ENCODE assay signal across 3 cellular contexts in the genomic region with DNA sequence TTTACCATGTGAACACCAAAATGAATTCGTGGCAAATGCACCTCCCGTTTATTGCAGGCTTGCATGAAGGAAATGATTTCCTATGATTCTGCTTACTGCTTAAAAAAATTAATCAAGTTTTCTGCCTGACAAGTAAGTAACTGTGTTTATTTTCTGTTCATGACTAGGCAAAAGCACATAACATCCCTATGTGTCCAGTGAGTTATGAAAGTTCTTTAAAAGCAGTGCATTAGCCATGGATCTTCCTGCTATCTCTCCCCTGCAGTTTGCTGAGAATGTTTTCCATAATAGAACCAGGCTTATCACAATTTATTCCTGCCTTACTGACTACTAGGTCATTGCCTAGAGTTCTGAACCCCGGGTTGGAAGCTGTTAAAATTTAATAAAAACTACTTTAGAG.
TF ChIP-seq lines count a peak whose summit lies in the region.

No MANE protein-coding gene starts in this region.

TF ChIP-seq in A549, 52 proteins besides CTCF, POLR2A, EP300 and RAD21:
- no peak for TF ChIP-seq MYC (IDR thresholded peaks at IDR 0.05; ENCODE audit: borderline replicate concordance, low read length)
- TF ChIP-seq POLR2AphosphoS2 (conservative IDR thresholded peaks at IDR 0.05; ENCODE audit: low read length): no peak
- TF ChIP-seq, protein P1, sequence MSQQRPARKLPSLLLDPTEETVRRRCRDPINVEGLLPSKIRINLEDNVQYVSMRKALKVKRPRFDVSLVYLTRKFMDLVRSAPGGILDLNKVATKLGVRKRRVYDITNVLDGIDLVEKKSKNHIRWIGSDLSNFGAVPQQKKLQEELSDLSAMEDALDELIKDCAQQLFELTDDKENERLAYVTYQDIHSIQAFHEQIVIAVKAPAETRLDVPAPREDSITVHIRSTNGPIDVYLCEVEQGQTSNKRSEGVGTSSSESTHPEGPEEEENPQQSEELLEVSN (IDR thresholded peaks at IDR 0.05; ENCODE audit: borderline replicate concordance, low read depth): no peak
- no peak for TF ChIP-seq JUN (IDR thresholded peaks at IDR 0.05)
- TF ChIP-seq, protein P2, sequence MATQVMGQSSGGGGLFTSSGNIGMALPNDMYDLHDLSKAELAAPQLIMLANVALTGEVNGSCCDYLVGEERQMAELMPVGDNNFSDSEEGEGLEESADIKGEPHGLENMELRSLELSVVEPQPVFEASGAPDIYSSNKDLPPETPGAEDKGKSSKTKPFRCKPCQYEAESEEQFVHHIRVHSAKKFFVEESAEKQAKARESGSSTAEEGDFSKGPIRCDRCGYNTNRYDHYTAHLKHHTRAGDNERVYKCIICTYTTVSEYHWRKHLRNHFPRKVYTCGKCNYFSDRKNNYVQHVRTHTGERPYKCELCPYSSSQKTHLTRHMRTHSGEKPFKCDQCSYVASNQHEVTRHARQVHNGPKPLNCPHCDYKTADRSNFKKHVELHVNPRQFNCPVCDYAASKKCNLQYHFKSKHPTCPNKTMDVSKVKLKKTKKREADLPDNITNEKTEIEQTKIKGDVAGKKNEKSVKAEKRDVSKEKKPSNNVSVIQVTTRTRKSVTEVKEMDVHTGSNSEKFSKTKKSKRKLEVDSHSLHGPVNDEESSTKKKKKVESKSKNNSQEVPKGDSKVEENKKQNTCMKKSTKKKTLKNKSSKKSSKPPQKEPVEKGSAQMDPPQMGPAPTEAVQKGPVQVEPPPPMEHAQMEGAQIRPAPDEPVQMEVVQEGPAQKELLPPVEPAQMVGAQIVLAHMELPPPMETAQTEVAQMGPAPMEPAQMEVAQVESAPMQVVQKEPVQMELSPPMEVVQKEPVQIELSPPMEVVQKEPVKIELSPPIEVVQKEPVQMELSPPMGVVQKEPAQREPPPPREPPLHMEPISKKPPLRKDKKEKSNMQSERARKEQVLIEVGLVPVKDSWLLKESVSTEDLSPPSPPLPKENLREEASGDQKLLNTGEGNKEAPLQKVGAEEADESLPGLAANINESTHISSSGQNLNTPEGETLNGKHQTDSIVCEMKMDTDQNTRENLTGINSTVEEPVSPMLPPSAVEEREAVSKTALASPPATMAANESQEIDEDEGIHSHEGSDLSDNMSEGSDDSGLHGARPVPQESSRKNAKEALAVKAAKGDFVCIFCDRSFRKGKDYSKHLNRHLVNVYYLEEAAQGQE (IDR thresholded peaks at IDR 0.05): no peak
- TF ChIP-seq, protein P3, sequence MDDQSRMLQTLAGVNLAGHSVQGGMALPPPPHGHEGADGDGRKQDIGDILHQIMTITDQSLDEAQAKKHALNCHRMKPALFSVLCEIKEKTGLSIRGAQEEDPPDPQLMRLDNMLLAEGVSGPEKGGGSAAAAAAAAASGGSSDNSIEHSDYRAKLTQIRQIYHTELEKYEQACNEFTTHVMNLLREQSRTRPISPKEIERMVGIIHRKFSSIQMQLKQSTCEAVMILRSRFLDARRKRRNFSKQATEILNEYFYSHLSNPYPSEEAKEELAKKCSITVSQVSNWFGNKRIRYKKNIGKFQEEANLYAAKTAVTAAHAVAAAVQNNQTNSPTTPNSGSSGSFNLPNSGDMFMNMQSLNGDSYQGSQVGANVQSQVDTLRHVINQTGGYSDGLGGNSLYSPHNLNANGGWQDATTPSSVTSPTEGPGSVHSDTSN (IDR thresholded peaks at IDR 0.05): no peak
- TF ChIP-seq ESRRA (IDR thresholded peaks at IDR 0.05; ENCODE audit: borderline replicate concordance, low read length): no peak

TF ChIP-seq in K562, 482 proteins besides CTCF, POLR2A, EP300 and RAD21 (continues in another document):
- TF ChIP-seq SMAD3 (CRISPR knock-in tag; conservative IDR thresholded peaks at IDR 0.05) (no peak), ARID1B (IDR thresholded peaks at IDR 0.05) (0 out of 2 replicates have a peak, but pooled peaks have one; percentile 11), HMG20B (CRISPR knock-in tag; IDR thresholded peaks at IDR 0.05) (no peak), MAFF (IDR thresholded peaks at IDR 0.05; ENCODE audit: low read length) (peak; percentile 15; the same call in 1 of the 2 replicates), CBFA2T3 (IDR thresholded peaks at IDR 0.05) (peak; percentile 53; the same call in 1 of the 2 replicates), NFE2 (IDR thresholded peaks at IDR 0.05; ENCODE audit: low read depth) (peak; percentile 74), SMARCA4 (IDR thresholded peaks at IDR 0.05) (no peak), MAFG (tag; conservative IDR thresholded peaks at IDR 0.05) (peak; percentile 62), ZNF124 (CRISPR knock-in tag; IDR thresholded peaks at IDR 0.05) (no peak), DNMT1 (IDR thresholded peaks at IDR 0.05) (no peak), ZNF316 (IDR thresholded peaks at IDR 0.05) (peak; percentile 36; the same call in 1 of the 2 replicates), SP1 (CRISPR knock-in tag; IDR thresholded peaks at IDR 0.05) (no peak), TCF3 (CRISPR knock-in tag; IDR thresholded peaks at IDR 0.05) (peak; percentile 61), C11orf30 (IDR thresholded peaks at IDR 0.05; ENCODE audit: low read depth) (peak; percentile 56; the same call in 1 of the 2 replicates), MIER1 (IDR thresholded peaks at IDR 0.05; ENCODE audit: low read depth) (no peak), TEAD4 (IDR thresholded peaks at IDR 0.05; ENCODE audit: low read length) (peak; percentile 15; the same call in 1 of the 2 replicates), TEAD4 (CRISPR knock-in tag; IDR thresholded peaks at IDR 0.05; ENCODE audit: borderline replicate concordance) (no peak), TAL1 (IDR thresholded peaks at IDR 0.05) (peak; percentile 40), NFIC (IDR thresholded peaks at IDR 0.05) (no peak), MYNN (IDR thresholded peaks at IDR 0.05) (no peak), MYNN (CRISPR knock-in tag; IDR thresholded peaks at IDR 0.05) (no peak), ZEB2 (IDR thresholded peaks at IDR 0.05) (no peak), SAP30 (IDR thresholded peaks at IDR 0.05; ENCODE audit: borderline replicate concordance, insufficient read depth, low read depth, low read length, poor library complexity, severe bottlenecking) (no peak), SIN3A (IDR thresholded peaks at IDR 0.05; ENCODE audit: borderline replicate concordance in 2 of 2, control insufficient read depth in 1 of 2, low read depth in 2 of 2, low read length in 2 of 2) (no peak), ZNF23 (CRISPR knock-in tag; IDR thresholded peaks at IDR 0.05) (no peak)
- TF ChIP-seq, protein P4, sequence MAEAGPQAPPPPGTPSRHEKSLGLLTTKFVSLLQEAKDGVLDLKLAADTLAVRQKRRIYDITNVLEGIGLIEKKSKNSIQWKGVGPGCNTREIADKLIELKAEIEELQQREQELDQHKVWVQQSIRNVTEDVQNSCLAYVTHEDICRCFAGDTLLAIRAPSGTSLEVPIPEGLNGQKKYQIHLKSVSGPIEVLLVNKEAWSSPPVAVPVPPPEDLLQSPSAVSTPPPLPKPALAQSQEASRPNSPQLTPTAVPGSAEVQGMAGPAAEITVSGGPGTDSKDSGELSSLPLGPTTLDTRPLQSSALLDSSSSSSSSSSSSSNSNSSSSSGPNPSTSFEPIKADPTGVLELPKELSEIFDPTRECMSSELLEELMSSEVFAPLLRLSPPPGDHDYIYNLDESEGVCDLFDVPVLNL (CRISPR knock-in tag; IDR thresholded peaks at IDR 0.05; ENCODE audit: low read depth): no peak

TF ChIP-seq in liver, 16 proteins besides CTCF, POLR2A, EP300 and RAD21:
- TF ChIP-seq, protein P2 (IDR thresholded peaks at IDR 0.05): no peak
